Comparison of ENCODE assay signal across 8 cellular contexts in the genomic region with DNA sequence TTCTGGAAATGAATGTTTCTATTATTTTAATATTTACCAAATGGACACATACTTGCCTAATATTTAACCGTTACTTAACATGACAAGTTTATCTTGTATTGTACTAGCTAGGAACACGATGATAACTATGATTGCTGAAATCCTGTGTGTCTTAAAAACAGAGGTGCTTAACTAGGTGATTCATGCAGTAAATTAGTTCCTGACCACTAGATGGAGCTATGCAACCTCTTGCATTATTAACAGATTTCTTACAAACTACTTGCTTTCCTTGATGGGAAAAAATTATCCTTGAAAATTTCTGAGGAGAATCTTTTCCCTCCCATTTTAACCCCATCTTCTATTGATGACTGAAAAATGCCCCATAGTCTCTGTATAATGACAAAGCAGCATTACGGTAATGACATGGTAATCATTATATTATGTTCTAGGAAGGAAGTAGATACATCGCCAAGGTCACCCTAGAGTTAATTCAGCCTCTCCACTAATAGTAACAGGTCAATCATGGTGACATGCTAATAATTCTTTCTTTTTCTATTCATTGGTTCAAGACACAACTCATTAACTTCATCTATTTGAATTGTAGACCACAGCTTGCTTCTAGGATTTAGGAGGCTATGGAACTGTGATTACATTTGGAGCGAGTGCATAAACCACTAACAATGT.
A peak's percentile ranks its signal among the peaks of the same experiment; 100 is the strongest.
DNase-seq lines count a peak whose midpoint lies in the region; ATAC-seq, FAIRE-seq and TF ChIP-seq lines count a peak whose summit lies in the region.

No MANE protein-coding gene starts in this region.

- no peak overlapping the region for H3K27ac Mint-ChIP-seq in osteocyte (ENCODE audit: unreplicated experiment)

- H3K4me2 ChIP-seq in OCI-LY1 (ENCODE audit: low read length), result no peak overlapping the region

- H3K27ac ChIP-seq in AG04450 (ENCODE audit: low read depth, low read length), result no peak overlapping the region
- H3K27ac ChIP-seq in OCI-LY1 (ENCODE audit: low read depth, low read length, poor library complexity, severe bottlenecking), result no peak overlapping the region

- no peaks in the 10 kb centered on the region for H3K4me1 Mint-ChIP-seq in osteocyte (ENCODE audit: unreplicated experiment)

- no peaks in the 10 kb centered on the region for H3K4me1 ChIP-seq in OCI-LY1 (ENCODE audit: insufficient read depth, low read length, severe bottlenecking)

- no peaks in the 10 kb centered on the region for H3K9me3 Mint-ChIP-seq in osteocyte (ENCODE audit: unreplicated experiment)

- no peak overlapping the region for H3K9ac ChIP-seq in OCI-LY1 (ENCODE audit: low read length)

- H3K27me3 ChIP-seq in AG04450 (ENCODE audit: control insufficient read depth, insufficient read depth, low read length) (no peaks in the 10 kb centered on the region), OCI-LY1 (ENCODE audit: insufficient read depth, low read length) (no peaks in the 10 kb centered on the region)

- H4K20me1 ChIP-seq in OCI-LY1 (ENCODE audit: insufficient read depth, low read length), result no peaks in the 10 kb centered on the region

- H3K27me3 Mint-ChIP-seq in osteocyte (ENCODE audit: unreplicated experiment), result peaks cover 11% of the 10 kb centered on the region

- no peak overlapping the region for H3K4me3 Mint-ChIP-seq in osteocyte (ENCODE audit: unreplicated experiment)

- no peaks in the 10 kb centered on the region for H3K36me3 Mint-ChIP-seq in osteocyte (ENCODE audit: unreplicated experiment)

- TF ChIP-seq CTCF in AG04450 (IDR thresholded peaks at IDR 0.05; ENCODE audit: low read depth, low read length) (peak; percentile 54), OCI-LY1 (IDR thresholded peaks at IDR 0.05; ENCODE audit: low read length) (peak; percentile 74), epithelial cell of esophagus (IDR thresholded peaks at IDR 0.05; ENCODE audit: insufficient read depth, low read depth, low read length, missing control alignments) (peak; percentile 75), osteocyte (IDR thresholded peaks at IDR 0.05) (peak; percentile 81)

- no peaks in the 10 kb centered on the region for H3K9me2 ChIP-seq in OCI-LY1 (ENCODE audit: low read depth, low read length)

- no peaks in the 10 kb centered on the region for H3K9me3 ChIP-seq in AG04450 (ENCODE audit: control insufficient read depth, insufficient read depth, low read length)
- no peaks in the 10 kb centered on the region for H3K9me3 ChIP-seq in OCI-LY1 (ENCODE audit: low read length)

- H3K79me2 ChIP-seq in OCI-LY1 (ENCODE audit: insufficient read depth, low read length), result no peaks in the 10 kb centered on the region

- H3K4me3 ChIP-seq in AG04450 (ENCODE audit: low read depth, low read length) (no peak overlapping the region), OCI-LY1 (ENCODE audit: low read depth, low read length, poor library complexity, severe bottlenecking) (no peak overlapping the region), epithelial cell of esophagus (ENCODE audit: low read length) (no peak overlapping the region)

- H2AFZ ChIP-seq in OCI-LY1 (ENCODE audit: low read length), result no peak overlapping the region

- POLR2A ChIA-PET in AG04450 (lab: Yijun Ruan, JAX), result no interaction called here

- H3K36me3 ChIP-seq in OCI-LY1 (ENCODE audit: insufficient read depth, low read length), result no peaks in the 10 kb centered on the region

- FAIRE-seq in GM18507 (lab: Jason Lieb, UNC), result peak; percentile 69

- peak; percentile 67 for ATAC-seq in HG03558 (IDR thresholded peaks at IDR 0.05; ENCODE audit: extremely low read depth, unreplicated experiment)

- CTCF ChIA-PET in AG04450 (lab: Charles Lee), result no interaction called here

- H3F3A ChIP-seq in OCI-LY1 (ENCODE audit: insufficient read depth, low read length), result no peaks in the 10 kb centered on the region

- DNase-seq in AG04450 (ENCODE audit: low read depth, low spot score) (no peak), GM18507 (ENCODE audit: extremely low spot score, insufficient read length, low read depth) (no peak), epithelial cell of esophagus (ENCODE audit: low read depth) (peak; percentile 83), osteocyte (ENCODE audit: extremely low spot score, unreplicated experiment) (no peak), occipital lobe (lab: John Stamatoyannopoulos, UW) (no peak)
- DNase-seq in activated CD4-positive, alpha-beta T cell treated with anti-CD3 and anti-CD28 coated beads, Interleukin-2, amount 50 U/mL, for 1 hour, result no peak
